Comparison of ENCODE assay signal across 31 cellular contexts in genomic region chr1:228350831-228351781, GRCh38. TPM values are rescaled to one million over a fixed set of nuclear protein-coding genes. Genes with fewer than 3 reads are reported as not detected.
A peak's percentile ranks its signal among the peaks of the same experiment; 100 is the strongest.
DNase-seq lines count a peak whose midpoint lies in the region; ATAC-seq and TF ChIP-seq lines count a peak whose summit lies in the region.
"Had no signal": no experiment of that assay in that cellular context is flagged by ENCODE, and none has a peak within 500 bp of the region (broad histone marks: within the 10 kb centered on the region; RNA-seq: fewer than 3 reads in every experiment).

No MANE protein-coding gene starts in this region.

- 85% methylated on average over 19 of the region's 37 CpGs for WGBS in suprapubic skin

- H3K27me3 ChIP-seq in cardiac muscle cell (no peaks in the 10 kb centered on the region), suprapubic skin (no peaks in the 10 kb centered on the region)
- H3K27me3 ChIP-seq: breast epithelium, esophagus muscularis mucosa, thyroid gland had no signal

- no peaks in the 10 kb centered on the region for H3K27me3 Mint-ChIP-seq in activated naive CD8-positive, alpha-beta T cell treated with anti-CD3 and anti-CD28 coated beads, Interleukin-2, amount 10 ng/mL, durations not matched to agents 7 days and 5 days
- no peaks in the 10 kb centered on the region for H3K27me3 Mint-ChIP-seq in activated naive CD8-positive, alpha-beta T cell treated with anti-CD3 and anti-CD28 coated beads, Interleukin-2, amount 50 U/mL, for 24 hours
- H3K27me3 Mint-ChIP-seq: CD4-positive, alpha-beta memory T cell had no signal

- H3K4me3 ChIP-seq in cardiac muscle cell (no peak overlapping the region), suprapubic skin (no peak overlapping the region)
- H3K4me3 ChIP-seq: breast epithelium, esophagus muscularis mucosa, GM23248, thyroid gland had no signal

- in situ Hi-C loops in KBM-7 (cut with MboI; ENCODE audit: low pct_unique_long_range_greater_than_20kb, low sequenced_read_pairs): no loop called here

- H3K9me3 ChIP-seq in cardiac muscle cell (ENCODE audit: low read depth) (no peaks in the 10 kb centered on the region), suprapubic skin (no peaks in the 10 kb centered on the region)
- H3K9me3 ChIP-seq: breast epithelium, esophagus muscularis mucosa, thyroid gland had no signal

- no peak for ATAC-seq in activated naive CD8-positive, alpha-beta T cell treated with anti-CD3 and anti-CD28 coated beads, Interleukin-2, amount 10 ng/mL, durations not matched to agents 7 days and 5 days (ENCODE audit: low read depth)
- ATAC-seq in activated naive CD8-positive, alpha-beta T cell treated with anti-CD3 and anti-CD28 coated beads, Interleukin-2, amount 50 U/mL, for 24 hours: no peak
- ATAC-seq: foreskin keratinocyte, left lobe of liver, natural killer cell had no signal

- no peak overlapping the region for H3K4me3 Mint-ChIP-seq in activated naive CD8-positive, alpha-beta T cell treated with anti-CD3 and anti-CD28 coated beads, Interleukin-2, amount 10 ng/mL, durations not matched to agents 7 days and 5 days
- H3K4me3 Mint-ChIP-seq in activated naive CD8-positive, alpha-beta T cell treated with anti-CD3 and anti-CD28 coated beads, Interleukin-2, amount 50 U/mL, for 24 hours: no peak overlapping the region
- H3K4me3 Mint-ChIP-seq: endodermal cell, immature natural killer cell, natural killer cell had no signal

- no peak for TF ChIP-seq POLR2A in suprapubic skin (IDR thresholded peaks at IDR 0.05)

- TF ChIP-seq CTCF in cardiac muscle cell (IDR thresholded peaks at IDR 0.05; ENCODE audit: low read depth, low read length): no peak
- TF ChIP-seq CTCF in suprapubic skin (IDR thresholded peaks at IDR 0.05): no peak

- no peaks in the 10 kb centered on the region for H3K9me3 Mint-ChIP-seq in activated naive CD8-positive, alpha-beta T cell treated with anti-CD3 and anti-CD28 coated beads, Interleukin-2, amount 10 ng/mL, durations not matched to agents 7 days and 5 days
- H3K9me3 Mint-ChIP-seq in activated naive CD8-positive, alpha-beta T cell treated with anti-CD3 and anti-CD28 coated beads, Interleukin-2, amount 50 U/mL, for 24 hours: no peaks in the 10 kb centered on the region
- H3K9me3 Mint-ChIP-seq: endodermal cell, immature natural killer cell, natural killer cell had no signal

- H3K36me3 ChIP-seq in cardiac muscle cell (peaks cover 21% of the 10 kb centered on the region), suprapubic skin (no peaks in the 10 kb centered on the region)
- H3K36me3 ChIP-seq: breast epithelium, thyroid gland had no signal

- TF ChIP-seq EP300 in suprapubic skin (IDR thresholded peaks at IDR 0.05): no peak

- peak overlapping the region; percentile 52 for H3K27ac ChIP-seq in cardiac muscle cell
- no peak overlapping the region for H3K27ac ChIP-seq in suprapubic skin
- no peak overlapping the region for H3K27ac ChIP-seq in caudate nucleus (ENCODE audit: low read depth, low read length)
- H3K27ac ChIP-seq: breast epithelium, esophagus muscularis mucosa, foreskin keratinocyte, GM23248, parathyroid adenoma, RWPE1, thyroid gland had no signal

- H3K4me1 ChIP-seq in cardiac muscle cell (ENCODE audit: low read depth): no peaks in the 10 kb centered on the region
- H3K4me1 ChIP-seq in suprapubic skin: peaks cover 4% of the 10 kb centered on the region
- H3K4me1 ChIP-seq: breast epithelium, esophagus muscularis mucosa, foreskin keratinocyte, parathyroid adenoma, thyroid gland had no signal

- no peaks in the 10 kb centered on the region for H3K4me1 Mint-ChIP-seq in activated naive CD8-positive, alpha-beta T cell treated with anti-CD3 and anti-CD28 coated beads, Interleukin-2, amount 10 ng/mL, durations not matched to agents 7 days and 5 days
- no peaks in the 10 kb centered on the region for H3K4me1 Mint-ChIP-seq in activated naive CD8-positive, alpha-beta T cell treated with anti-CD3 and anti-CD28 coated beads, Interleukin-2, amount 50 U/mL, for 24 hours
- H3K4me1 Mint-ChIP-seq: endodermal cell, immature natural killer cell, natural killer cell had no signal

- no peaks in the 10 kb centered on the region for H3K36me3 Mint-ChIP-seq in activated naive CD8-positive, alpha-beta T cell treated with anti-CD3 and anti-CD28 coated beads, Interleukin-2, amount 10 ng/mL, durations not matched to agents 7 days and 5 days
- no peaks in the 10 kb centered on the region for H3K36me3 Mint-ChIP-seq in activated naive CD8-positive, alpha-beta T cell treated with anti-CD3 and anti-CD28 coated beads, Interleukin-2, amount 50 U/mL, for 24 hours (ENCODE audit: low read depth)
- H3K36me3 Mint-ChIP-seq: CD4-positive, alpha-beta memory T cell; immature natural killer cell; natural killer cell had no signal

- POLR2A ChIA-PET in activated naive CD8-positive, alpha-beta T cell treated with anti-CD3 and anti-CD28 coated beads, Interleukin-2, amount 10 ng/mL, durations not matched to agents 7 days and 5 days (lab: Charles Lee): no interaction called here

- no peak overlapping the region for H3K27ac Mint-ChIP-seq in activated naive CD8-positive, alpha-beta T cell treated with anti-CD3 and anti-CD28 coated beads, Interleukin-2, amount 10 ng/mL, durations not matched to agents 7 days and 5 days
- H3K27ac Mint-ChIP-seq in activated naive CD8-positive, alpha-beta T cell treated with anti-CD3 and anti-CD28 coated beads, Interleukin-2, amount 50 U/mL, for 24 hours: no peak overlapping the region
- H3K27ac Mint-ChIP-seq: endodermal cell, natural killer cell had no signal

- DNase-seq in activated naive CD8-positive, alpha-beta T cell treated with anti-CD3 and anti-CD28 coated beads, Interleukin-2, amount 10 ng/mL, durations not matched to agents 7 days and 5 days: peak; percentile 17
- no peak for DNase-seq in activated naive CD8-positive, alpha-beta T cell treated with anti-CD3 and anti-CD28 coated beads, Interleukin-2, amount 50 U/mL, for 24 hours
- no peak for DNase-seq in cardiac muscle cell (ENCODE audit: low read depth in 1 of 2, low spot score in 1 of 2)
- peak; percentile 86 for DNase-seq in mesenteric fat pad (ENCODE audit: low spot score)
- peak; percentile 54 to 74 for DNase-seq in suprapubic skin (ENCODE audit: low spot score in 2 of 2)
- DNase-seq in KBM-7: no peak
- DNase-seq in cortex of kidney (lab: John Stamatoyannopoulos, UW): no peak
- no peak for DNase-seq in caudate nucleus (lab: John Stamatoyannopoulos, UW)
- DNase-seq: activated CD4-positive, alpha-beta T cell treated with anti-CD3 and anti-CD28 coated beads for 48 hours; activated CD8-positive, alpha-beta memory T cell treated with anti-CD3 and anti-CD28 coated beads for 24 hours; activated T-cell treated with anti-CD3 and anti-CD28 coated beads, Interleukin-2, amount 50 U/mL, for 1 hour; amniotic stem cell; CD4-positive, alpha-beta memory T cell; endodermal cell; foreskin keratinocyte; GM23248; hypothalamus; immature natural killer cell; Kasumi-1; MV-4-11; natural killer cell; NCI-H146; NCI-H446 treated with DMSO at 0.1 percent for 48 hours; NCI-H82; stimulated activated naive CD4-positive, alpha-beta T cell had no signal

RNA-seq across cellular contexts. Expression of gene TRIM11, which starts 55.5 kb away (rescaled TPM):
- 10 to 100 TPM; 66.6 to 73.2 TPM for total RNA-seq in activated naive CD8-positive, alpha-beta T cell treated with anti-CD3 and anti-CD28 coated beads, Interleukin-2, amount 10 ng/mL, durations not matched to agents 7 days and 5 days
- 32.4 and 43.2 TPM in 2 replicates for total RNA-seq in cardiac muscle cell
- polyA plus RNA-seq in cardiac muscle cell: 16.4 and 18.5 TPM in 2 replicates
- 12.2 TPM for total RNA-seq in mesenteric fat pad
- 10 to 100 TPM; 24.7 to 34.6 (median 32.8) TPM for total RNA-seq in suprapubic skin

Comparison
In these comparisons a context has a peak if more than half of its experiments do, and no peak if none do; other contexts are left out.
1. DNase-seq: peak in activated naive CD8-positive, alpha-beta T cell treated with anti-CD3 and anti-CD28 coated beads, Interleukin-2, amount 10 ng/mL, durations not matched to agents 7 days and 5 days (single experiment), mesenteric fat pad (single experiment) and suprapubic skin (2 of 2); none in activated naive CD8-positive, alpha-beta T cell treated with anti-CD3 and anti-CD28 coated beads, Interleukin-2, amount 50 U/mL, for 24 hours (single experiment), cardiac muscle cell (0 of 2), KBM-7 (single experiment), cortex of kidney (single experiment) and caudate nucleus (0 of 61).